Comparison of ENCODE assay signal across 19 cellular contexts in genomic region chr18:31950620-31951019, GRCh38.
"Had no signal": no experiment of that assay in that cellular context is flagged by ENCODE, and none has a peak within 500 bp of the region (broad histone marks: within the 10 kb centered on the region; RNA-seq: fewer than 3 reads in every experiment).

No MANE protein-coding gene starts in this region.

- H3K4me1 ChIP-seq: parathyroid adenoma, thyroid gland, uterus had no signal

- H3K4me3 ChIP-seq: lung, thyroid gland, uterus had no signal

- ATAC-seq: effector memory CD8-positive, alpha-beta T cell; left cardiac atrium; stimulated activated naive B cell treated with anti-CD40 and anti-IgM and Interleukin-4, amounts not matched to agents 10 μg/mL and 1 μg/mL and 100 μg/mL, for 72 hours had no signal

- H3K36me3 Mint-ChIP-seq: stimulated activated naive B cell treated with anti-CD40 and anti-IgM and Interleukin-4, amounts not matched to agents 10 μg/mL and 1 μg/mL and 100 μg/mL, for 72 hours had no signal

- DNase-seq: activated CD4-positive, CD25-positive, alpha-beta regulatory T cell treated with anti-CD3 and anti-CD28 coated beads, Interleukin-2, amount 50 U/mL, for 72 hours; activated naive CD4-positive, alpha-beta T cell treated with Interleukin-2 at 50 U/mL for 16 hours; activated T-cell treated with anti-CD3 and anti-CD28 coated beads for 4 hours; aorta; cerebellar nuclear complex; dermis blood vessel endothelial cell; effector memory CD8-positive, alpha-beta T cell; foreskin melanocyte; head of caudate nucleus; left cardiac atrium; stimulated activated CD4-positive, alpha-beta T cell treated with anti-CD3 and anti-CD28 coated beads, Interleukin-2, amount 100 ng/mL, for 48 hours; stimulated activated naive B cell treated with anti-CD40 and anti-IgM and Interleukin-4, amounts not matched to agents 10 μg/mL and 1 μg/mL and 100 μg/mL, for 72 hours; T1000; thyroid gland; uterus had no signal

- H3K79me2 ChIP-seq: parathyroid adenoma had no signal

- H3K27ac Mint-ChIP-seq: effector memory CD8-positive, alpha-beta T cell; stimulated activated naive B cell treated with anti-CD40 and anti-IgM and Interleukin-4, amounts not matched to agents 10 μg/mL and 1 μg/mL and 100 μg/mL, for 72 hours had no signal

- H3K9me3 Mint-ChIP-seq: effector memory CD8-positive, alpha-beta T cell; stimulated activated naive B cell treated with anti-CD40 and anti-IgM and Interleukin-4, amounts not matched to agents 10 μg/mL and 1 μg/mL and 100 μg/mL, for 72 hours had no signal

- H3K36me3 ChIP-seq: neutrophil, thyroid gland, uterus had no signal

- H3K27me3 ChIP-seq: neutrophil, thyroid gland, uterus had no signal

- H3K9me3 ChIP-seq: neutrophil, thyroid gland, uterus had no signal

- H3K9ac ChIP-seq: parathyroid adenoma had no signal

- H3K27ac ChIP-seq: epithelial cell of prostate, neutrophil, parathyroid adenoma, thyroid gland, uterus had no signal

- H3K4me3 Mint-ChIP-seq: effector memory CD8-positive, alpha-beta T cell; stimulated activated naive B cell treated with anti-CD40 and anti-IgM and Interleukin-4, amounts not matched to agents 10 μg/mL and 1 μg/mL and 100 μg/mL, for 72 hours had no signal

- H2AFZ ChIP-seq: parathyroid adenoma had no signal
